Comparison of ENCODE assay signal across 32 cellular contexts in the genomic region with DNA sequence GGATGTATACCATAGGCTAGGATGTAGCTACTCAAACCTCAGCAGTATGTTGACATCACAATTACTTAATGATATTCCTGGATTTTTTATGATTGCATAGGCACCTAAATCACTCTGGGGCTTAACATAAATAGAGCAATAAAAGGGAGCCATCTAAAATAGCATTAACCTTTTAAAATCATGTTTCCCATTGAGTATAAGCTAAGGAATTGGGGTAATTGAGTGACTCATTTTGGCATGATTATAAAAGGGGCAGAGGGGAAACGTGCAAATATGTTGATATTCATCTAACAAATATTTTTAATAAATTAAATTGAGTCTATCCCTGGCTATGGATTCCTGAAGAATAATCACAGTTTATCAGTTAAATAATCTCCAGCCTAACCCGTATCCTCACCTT.
"Had no signal": no experiment of that assay in that cellular context is flagged by ENCODE, and none has a peak within 500 bp of the region (broad histone marks: within the 10 kb centered on the region; RNA-seq: fewer than 3 reads in every experiment).

No MANE protein-coding gene starts in this region.

- H3K36me3 ChIP-seq: MG63 had no signal

- H3K27me3 ChIP-seq: MG63 had no signal

- H3K4me3 ChIP-seq: MG63 had no signal

- H3K9me3 ChIP-seq: MG63 had no signal

- DNase-seq: activated B cell treated with CpG ODN at 0.5 μM for 24 hours; activated CD4-positive, alpha-beta memory T cell treated with anti-CD3 and anti-CD28 coated beads, Interleukin-2, amount 10 ng/mL, durations not matched to agents 7 days and 5 days; activated CD4-positive, alpha-beta T cell treated with anti-CD3 and anti-CD28 coated beads for 48 hours; activated CD4-positive, CD25-positive, alpha-beta regulatory T cell treated with anti-CD3 and anti-CD28 coated beads, Interleukin-2, amount 50 U/mL, for 72 hours; activated CD8-positive, alpha-beta memory T cell treated with anti-CD3 and anti-CD28 coated beads for 24 hours; activated CD8-positive, alpha-beta memory T cell treated with anti-CD3 and anti-CD28 coated beads, Interleukin-2, amount 10 ng/mL, durations not matched to agents 7 days and 5 days; activated CD8-positive, alpha-beta memory T cell treated with anti-CD3 and anti-CD28 coated beads, Interleukin-2, amount 50 U/mL, for 48 hours; activated effector memory CD4-positive, alpha-beta T cell treated with Interleukin-2 at 50 U/mL for 16 hours; activated naive CD4-positive, alpha-beta T cell treated with anti-CD3 and anti-CD28 coated beads, Interleukin-2, amount 10 ng/mL, durations not matched to agents 7 days and 5 days; activated naive CD8-positive, alpha-beta T cell treated with anti-CD3 and anti-CD28 coated beads, Interleukin-2, amount 50 U/mL, for 24 hours; activated T-cell treated with anti-CD3 and anti-CD28 coated beads, Interleukin-2, amount 50 U/mL, for 48 hours; anterior cingulate cortex; caudate nucleus; Kasumi-1; KBM-7; MG63; NCI-H1048; NCI-H1105 treated with DMSO at 0.1 percent for 48 hours; NCI-H1436; NCI-H1694; NCI-H1930; NCI-H2081 treated with DMSO at 0.1 percent for 48 hours; NCI-H345; NCI-H526; NCI-H748 treated with DMSO at 0.1 percent for 48 hours; NK-92 treated with Interleukin-12 subunit alpha and Interleukin-12 subunit beta, amount 100 ng/mL, for 24 hours; SIG-M5; T-cell; T-helper 2 cell; T-helper 9 cell had no signal

- H3K27ac ChIP-seq: VCaP had no signal

- FAIRE-seq: bronchial epithelial cell had no signal
